7 cellular contexts compared by ENCODE assay signal in the genomic region with DNA sequence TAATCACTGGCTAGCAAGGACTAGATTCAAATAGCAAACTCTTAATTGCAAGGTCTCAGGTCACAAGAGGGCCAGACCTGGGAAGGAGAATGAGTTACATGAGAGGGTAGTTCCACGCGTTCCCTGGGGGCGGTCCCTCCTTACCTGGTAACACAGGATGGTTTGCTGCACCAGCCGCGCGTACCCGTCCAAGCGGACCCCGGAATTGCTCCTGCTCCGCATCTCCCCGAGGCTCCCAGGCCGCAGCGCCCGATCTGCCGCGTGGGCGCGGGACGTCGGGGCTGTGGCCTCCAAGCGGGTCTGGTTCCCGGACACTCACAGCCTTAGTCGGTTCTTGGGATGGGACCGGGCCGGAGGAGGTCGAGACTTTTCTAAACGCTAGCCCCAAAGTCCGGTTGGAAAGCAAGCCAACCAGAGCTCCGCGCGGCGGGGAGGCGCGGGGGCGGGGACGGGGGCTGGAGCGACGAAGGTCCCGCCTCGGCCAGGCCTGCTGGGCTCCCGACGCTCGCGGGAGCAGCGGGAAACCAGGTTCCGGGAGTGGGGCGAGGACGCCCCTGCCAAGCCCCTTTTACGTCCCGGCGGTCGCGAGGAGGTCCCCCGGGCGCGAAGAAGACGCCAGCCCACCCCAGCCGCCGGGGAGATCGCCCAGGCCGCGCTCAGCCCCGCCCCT. TPM values are rescaled to one million over a fixed set of nuclear protein-coding genes. Genes with fewer than 3 reads are reported as not detected.
DNase-seq lines count a peak whose midpoint lies in the region; ATAC-seq and TF ChIP-seq lines count a peak whose summit lies in the region.

PHKA2 (minus strand) TSS at position 404 of the 670 bp plus-strand sequence; CDS start at position 222, 182 bp downstream.

- no peak for TF ChIP-seq CTCF in GM12864 (IDR thresholded peaks at IDR 0.05; ENCODE audit: low read depth, low read length, missing control alignments)

- peak within 1 kb of the TSS; percentile 84 for H3K4me3 Mint-ChIP-seq in activated CD4-positive, alpha-beta T cell treated with anti-CD3 and anti-CD28 coated beads for 36 hours
- peak within 1 kb of the TSS; percentile 86 to 93 for H3K4me3 Mint-ChIP-seq in stimulated activated naive B cell treated with anti-CD40 and anti-IgM and Interleukin-4, amounts not matched to agents 10 μg/mL and 1 μg/mL and 100 μg/mL, for 72 hours

- CTCF ChIA-PET in activated CD4-positive, alpha-beta T cell treated with anti-CD3 and anti-CD28 coated beads for 36 hours (lab: Charles Lee), result no interaction called here

- DNase-seq in GM12864 (ENCODE audit: low read depth), result peak; percentile 7
- DNase-seq in KG1 (lab: John Stamatoyannopoulos, UW), result peak; percentile 6
- DNase-seq in activated CD4-positive, alpha-beta T cell treated with anti-CD3 and anti-CD28 coated beads for 36 hours, result peak; percentile 44
- peak; percentile 65 for DNase-seq in midbrain (lab: John Stamatoyannopoulos, UW)
- peak; percentile 35 for DNase-seq in stimulated activated naive B cell treated with anti-CD40 and anti-IgM and Interleukin-4, amounts not matched to agents 10 μg/mL and 1 μg/mL and 100 μg/mL, for 72 hours

- H3K4me1 Mint-ChIP-seq in activated CD4-positive, alpha-beta T cell treated with anti-CD3 and anti-CD28 coated beads for 36 hours, result peaks cover 11% of the 10 kb centered on the region
- peaks cover 0 to 12% of the 10 kb centered on the region in 2 donors for H3K4me1 Mint-ChIP-seq in stimulated activated naive B cell treated with anti-CD40 and anti-IgM and Interleukin-4, amounts not matched to agents 10 μg/mL and 1 μg/mL and 100 μg/mL, for 72 hours

- intact Hi-C loops in activated CD4-positive, alpha-beta T cell treated with anti-CD3 and anti-CD28 coated beads for 36 hours (cut with DNase I, micrococcal nuclease), result loop anchor here (1.0 to 10.0 kb wide), 10 partner anchors 27 to 1245 kb away; partner anchors contain the start of genes CDKL5 (in 2 of the 2), PDHA1 (in 2 of the 2), RS1 (in 1 of the 2) and SCML2 (in 1 of the 2)

- peak within 1 kb of the TSS; percentile 93 for H3K27ac Mint-ChIP-seq in activated CD4-positive, alpha-beta T cell treated with anti-CD3 and anti-CD28 coated beads for 36 hours
- H3K27ac Mint-ChIP-seq in stimulated activated naive B cell treated with anti-CD40 and anti-IgM and Interleukin-4, amounts not matched to agents 10 μg/mL and 1 μg/mL and 100 μg/mL, for 72 hours, result peak within 1 kb of the TSS; percentile 97

- peak; percentile 40 for ATAC-seq in GM21786 (IDR thresholded peaks at IDR 0.05; ENCODE audit: unreplicated experiment)
- peak; percentile 23 for ATAC-seq in activated CD4-positive, alpha-beta T cell treated with anti-CD3 and anti-CD28 coated beads for 36 hours
- peak; percentile 44 to 49 for ATAC-seq in stimulated activated naive B cell treated with anti-CD40 and anti-IgM and Interleukin-4, amounts not matched to agents 10 μg/mL and 1 μg/mL and 100 μg/mL, for 72 hours (replicated peaks)

- in situ Hi-C loops in endometrial microvascular endothelial cells (cut with HindIII; ENCODE audit: inconsistent ontology term, low pct_unique_long_range_greater_than_20kb, low sequenced_read_pairs), result no loop called here

- no peaks in the 10 kb centered on the region for H3K9me3 Mint-ChIP-seq in activated CD4-positive, alpha-beta T cell treated with anti-CD3 and anti-CD28 coated beads for 36 hours (ENCODE audit: low read depth)
- no peaks in the 10 kb centered on the region for H3K9me3 Mint-ChIP-seq in stimulated activated naive B cell treated with anti-CD40 and anti-IgM and Interleukin-4, amounts not matched to agents 10 μg/mL and 1 μg/mL and 100 μg/mL, for 72 hours

- H3K4me3 ChIP-seq in GM12864 (ENCODE audit: low read depth, low read length), result peak within 1 kb of the TSS; percentile 77

- H3K27me3 Mint-ChIP-seq in activated CD4-positive, alpha-beta T cell treated with anti-CD3 and anti-CD28 coated beads for 36 hours, result no peaks in the 10 kb centered on the region
- peaks cover 0 to 5% of the 10 kb centered on the region in 2 donors for H3K27me3 Mint-ChIP-seq in stimulated activated naive B cell treated with anti-CD40 and anti-IgM and Interleukin-4, amounts not matched to agents 10 μg/mL and 1 μg/mL and 100 μg/mL, for 72 hours

- H3K36me3 Mint-ChIP-seq in activated CD4-positive, alpha-beta T cell treated with anti-CD3 and anti-CD28 coated beads for 36 hours (ENCODE audit: low read depth), result no peaks in the 10 kb centered on the region
- H3K36me3 Mint-ChIP-seq in stimulated activated naive B cell treated with anti-CD40 and anti-IgM and Interleukin-4, amounts not matched to agents 10 μg/mL and 1 μg/mL and 100 μg/mL, for 72 hours, result no peaks in the 10 kb centered on the region

- POLR2A ChIA-PET in activated CD4-positive, alpha-beta T cell treated with anti-CD3 and anti-CD28 coated beads for 36 hours (lab: Charles Lee), result no interaction called here

RNA-seq across cellular contexts. Expression of gene PHKA2, which starts in this region (rescaled TPM):
- 10 to 100 TPM; 22.0 to 24.5 TPM for total RNA-seq in activated CD4-positive, alpha-beta T cell treated with anti-CD3 and anti-CD28 coated beads for 36 hours
- 20.4 TPM for total RNA-seq in endometrial microvascular endothelial cells (ENCODE audit: inconsistent ontology term)

Comparison
In these comparisons a context has a peak if more than half of its experiments do, and no peak if none do; other contexts are left out.
1. Peak in every context shown above with its lines: DNase-seq, ATAC-seq and H3K4me3 ChIP-seq.
2. DNase-seq: peak in every context shown above with its lines; median percentile 65 in midbrain; 44 in activated CD4-positive, alpha-beta T cell treated with anti-CD3 and anti-CD28 coated beads for 36 hours; 35 in stimulated activated naive B cell treated with anti-CD40 and anti-IgM and Interleukin-4, amounts not matched to agents 10 μg/mL and 1 μg/mL and 100 μg/mL, for 72 hours; 7 in GM12864; 6 in KG1.